1 cellular context compared by ENCODE assay signal in the genomic region with DNA sequence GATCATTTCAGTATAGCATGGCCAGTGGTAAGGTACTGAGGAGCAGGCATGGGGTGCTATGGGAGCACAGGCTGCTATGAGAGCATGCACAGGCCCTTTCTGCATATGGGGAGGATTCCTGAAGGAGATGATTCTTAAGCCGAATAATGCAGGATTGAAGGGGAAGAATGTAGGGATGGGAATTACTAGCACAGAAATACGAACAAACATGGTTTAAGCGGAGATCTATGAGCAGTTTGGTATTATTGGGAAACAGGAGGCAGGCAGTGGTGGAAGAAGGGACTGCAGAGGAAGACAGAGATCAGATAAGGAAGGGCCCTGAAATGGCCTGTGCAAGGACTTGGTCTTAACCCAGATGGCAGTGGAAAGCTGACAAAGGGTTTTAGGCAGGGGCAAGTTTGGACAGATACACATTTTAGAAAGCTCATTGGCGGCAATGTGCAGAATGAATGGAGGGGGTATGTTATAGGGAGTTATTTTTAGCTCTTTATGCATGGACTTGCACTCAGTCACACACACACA.
TF ChIP-seq lines count a peak whose summit lies in the region.

No MANE protein-coding gene starts in this region.

TF ChIP-seq in HCT116, 20 proteins besides CTCF, POLR2A, EP300 and RAD21:
- TF ChIP-seq JUND (IDR thresholded peaks at IDR 0.05), result no peak
- no peak for TF ChIP-seq FOSL1 (IDR thresholded peaks at IDR 0.05; ENCODE audit: low read depth)
- TF ChIP-seq EZH2phosphoT487 (IDR thresholded peaks at IDR 0.05; ENCODE audit: borderline replicate concordance), result no peak
- no peak for TF ChIP-seq SP1 (IDR thresholded peaks at IDR 0.05; ENCODE audit: low read depth)
- no peak for TF ChIP-seq SIN3A (IDR thresholded peaks at IDR 0.05; ENCODE audit: low read depth)
- no peak for TF ChIP-seq YY1 (IDR thresholded peaks at IDR 0.05; ENCODE audit: extremely low read depth, insufficient replicate concordance, low read depth, low read length)
- TF ChIP-seq POLR2AphosphoS5 (IDR thresholded peaks at IDR 0.05; ENCODE audit: low read depth, low read length), result no peak
